ENCODE assay signal across 9 cellular contexts in genomic region chr4:146450524-146450923, GRCh38.
DNase-seq lines count a peak whose midpoint lies in the region; ATAC-seq and TF ChIP-seq lines count a peak whose summit lies in the region.
"Had no signal": no experiment of that assay in that cellular context is flagged by ENCODE, and none has a peak within 500 bp of the region (broad histone marks: within the 10 kb centered on the region; RNA-seq: fewer than 3 reads in every experiment).

No MANE protein-coding gene starts in this region.

- in situ Hi-C loops in transverse colon (cut with MboI; ENCODE audit: low pct_ligation_motif_present in 1 of 4, low pct_unique_long_range_greater_than_20kb in 1 of 4, low sequenced_read_pairs in 3 of 4), result no loop called here

- no peak overlapping the region for H3K9ac ChIP-seq in fibroblast of lung (ENCODE audit: insufficient read depth, low read length)

- no peak overlapping the region for H2AFZ ChIP-seq in fibroblast of lung (ENCODE audit: low read length)

- H3K36me3 ChIP-seq in fibroblast of lung (ENCODE audit: control insufficient read depth, insufficient read depth, low read length) (no peaks in the 10 kb centered on the region), transverse colon (no peaks in the 10 kb centered on the region), aorta (ENCODE audit: control insufficient read depth in 1 of 2, insufficient read depth in 2 of 2, low read length in 1 of 2) (no peaks in the 10 kb centered on the region)
- no peaks in the 10 kb centered on the region for H3K36me3 ChIP-seq in effector memory CD4-positive, alpha-beta T cell (ENCODE audit: control insufficient read depth, insufficient read depth, low read length)

- no peak for TF ChIP-seq POLR2A in transverse colon (IDR thresholded peaks at IDR 0.05)

- H3K9me3 ChIP-seq in fibroblast of lung (ENCODE audit: control insufficient read depth, insufficient read depth, low read depth, low read length), result no peaks in the 10 kb centered on the region
- no peaks in the 10 kb centered on the region for H3K9me3 ChIP-seq in effector memory CD4-positive, alpha-beta T cell (ENCODE audit: control insufficient read depth, low read length)
- H3K9me3 ChIP-seq in transverse colon, result no peaks in the 10 kb centered on the region
- no peaks in the 10 kb centered on the region for H3K9me3 ChIP-seq in aorta (ENCODE audit: control insufficient read depth, low read length)

- intact Hi-C loops in transverse colon (cut with DNase I; ENCODE audit: low total_unique reads), result no loop called here
- intact Hi-C loops in aorta (cut with DNase I), result no loop called here

- peak overlapping the region in 1 of 4 experiments; percentile 34 for H3K4me3 ChIP-seq in fibroblast of lung (replicated peaks in 1 of 4; ENCODE audit: control extremely low read depth in 1 of 4, insufficient read depth in 1 of 4, low read depth in 3 of 4, low read length in 4 of 4)
- H3K4me3 ChIP-seq in effector memory CD4-positive, alpha-beta T cell (ENCODE audit: insufficient read depth, low read depth, low read length, poor library complexity, severe bottlenecking), result no peak overlapping the region
- no peak overlapping the region for H3K4me3 ChIP-seq in transverse colon
- H3K4me3 ChIP-seq in aorta (ENCODE audit: low read length in 2 of 2), result peak overlapping the region in 1 of 2 donors; percentile 10

- peak overlapping the region; percentile 56 for H3K4me2 ChIP-seq in fibroblast of lung (ENCODE audit: extremely low read depth, insufficient read depth, low read length)

- ATAC-seq in GM18517 (IDR thresholded peaks at IDR 0.05; ENCODE audit: unreplicated experiment) (peak; percentile 88), GM21447 (IDR thresholded peaks at IDR 0.05; ENCODE audit: unreplicated experiment) (peak; percentile 76), HG03342 (IDR thresholded peaks at IDR 0.05; ENCODE audit: unreplicated experiment) (peak; percentile 83), aorta (ENCODE audit: low FRiP score) (no peak)

- TF ChIP-seq EP300 in transverse colon (IDR thresholded peaks at IDR 0.05; ENCODE audit: low read depth), result no peak

- peak; percentile 6 to 30 for DNase-seq in fibroblast of lung (ENCODE audit: low read depth in 2 of 2)
- no peak for DNase-seq in effector memory CD4-positive, alpha-beta T cell
- no peak for DNase-seq in transverse colon
- no peak for DNase-seq in NCI-H748 treated with DMSO at 0.1 percent for 48 hours (lab: John Stamatoyannopoulos, UW)
- DNase-seq in aorta, result no peak
- DNase-seq: NCI-H2029 had no signal

- no peaks in the 10 kb centered on the region for H3K4me1 ChIP-seq in fibroblast of lung (ENCODE audit: control insufficient read depth, extremely low read depth, insufficient read depth, low read length)
- H3K4me1 ChIP-seq in effector memory CD4-positive, alpha-beta T cell (ENCODE audit: control insufficient read depth, insufficient read depth, low read length, poor library complexity, severe bottlenecking), result no peaks in the 10 kb centered on the region
- no peaks in the 10 kb centered on the region for H3K4me1 ChIP-seq in transverse colon
- no peaks in the 10 kb centered on the region for H3K4me1 ChIP-seq in aorta (ENCODE audit: control insufficient read depth in 1 of 2, insufficient read depth in 2 of 2, low read length in 2 of 2)

- no peak for TF ChIP-seq CTCF in fibroblast of lung (conservative IDR thresholded peaks at IDR 0.05 in 1 of 2, IDR thresholded peaks at IDR 0.05 in 1 of 2; ENCODE audit: low read depth in 1 of 2, low read length in 2 of 2)
- TF ChIP-seq CTCF in transverse colon (IDR thresholded peaks at IDR 0.05), result no peak

- no peaks in the 10 kb centered on the region for H4K20me1 ChIP-seq in fibroblast of lung (ENCODE audit: control insufficient read depth, extremely low read depth, insufficient read depth, low read length)

- H3K27me3 ChIP-seq in fibroblast of lung (ENCODE audit: control insufficient read depth, insufficient read depth, low read length), result no peaks in the 10 kb centered on the region
- no peaks in the 10 kb centered on the region for H3K27me3 ChIP-seq in effector memory CD4-positive, alpha-beta T cell (replicated peaks; ENCODE audit: control insufficient read depth, insufficient read depth, low read length, poor library complexity, severe bottlenecking)
- no peaks in the 10 kb centered on the region for H3K27me3 ChIP-seq in transverse colon
- H3K27me3 ChIP-seq in aorta (ENCODE audit: control insufficient read depth in 1 of 2, insufficient read depth in 2 of 2, low read length in 1 of 2), result no peaks in the 10 kb centered on the region

- H3K79me2 ChIP-seq in fibroblast of lung (ENCODE audit: control insufficient read depth, insufficient read depth, low read length), result no peaks in the 10 kb centered on the region

- H3K27ac ChIP-seq in fibroblast of lung (ENCODE audit: insufficient read depth, low read length) (no peak overlapping the region), transverse colon (no peak overlapping the region), aorta (ENCODE audit: low read depth in 1 of 2, low read length in 2 of 2) (no peak overlapping the region)
- H3K27ac ChIP-seq in effector memory CD4-positive, alpha-beta T cell (ENCODE audit: insufficient read depth, low read length, poor library complexity, severe bottlenecking), result no peak overlapping the region

Comparison
In these comparisons a context has a peak if more than half of its experiments do, and no peak if none do; other contexts are left out.
1. DNase-seq: peak in fibroblast of lung (2 of 2); none in effector memory CD4-positive, alpha-beta T cell (0 of 3), transverse colon (single experiment), NCI-H748 treated with DMSO at 0.1 percent for 48 hours (single experiment) and aorta (0 of 2).